Comparison of ENCODE assay signal across 8 cellular contexts in genomic region chr14:100640481-100641273, GRCh38. TPM values are rescaled to one million over a fixed set of nuclear protein-coding genes. Genes with fewer than 3 reads are reported as not detected.
DNase-seq lines count a peak whose midpoint lies in the region; ATAC-seq and TF ChIP-seq lines count a peak whose summit lies in the region.

No MANE protein-coding gene starts in this region.

- DNase-seq in T-helper 22 cell (ENCODE audit: low read depth) (peak; percentile 31), astrocyte of the cerebellum (ENCODE audit: low read depth) (peak; percentile 94), dermis blood vessel endothelial cell (no peak), RKO (ENCODE audit: low spot score) (no peak), NCI-H187 treated with DMSO at 0.1 percent for 48 hours (lab: John Stamatoyannopoulos, UW) (no peak)
- DNase-seq in stimulated activated CD8-positive, alpha-beta memory T cell treated with anti-CD3 and anti-CD28 coated beads, Interleukin-12 subunit alpha, Interleukin-12 subunit beta, amount 100 ng/mL, for 4 hours (ENCODE audit: low read depth): peak; percentile 58

- no peak for TF ChIP-seq CTCF in astrocyte of the cerebellum (IDR thresholded peaks at IDR 0.05; ENCODE audit: low read depth, low read length, missing control alignments)

- no peak overlapping the region for H3K4me3 ChIP-seq in astrocyte of the cerebellum (ENCODE audit: low read depth, low read length)

- in situ Hi-C loops in astrocyte of the cerebellum (cut with HindIII; ENCODE audit: low sequenced_read_pairs): no loop called here

- peak; percentile 76 for ATAC-seq in GM18873 (IDR thresholded peaks at IDR 0.05; ENCODE audit: low FRiP score, unreplicated experiment)
- peak; percentile 89 for ATAC-seq in HG03066 (IDR thresholded peaks at IDR 0.05; ENCODE audit: low read depth, unreplicated experiment)

RNA-seq across cellular contexts. Expression of gene BEGAIN, which starts 53.5 kb away (rescaled TPM):
- total RNA-seq in dermis blood vessel endothelial cell: 0.17 and 0.37 TPM in 2 replicates

Comparison
In these comparisons a context has a peak if more than half of its experiments do, and no peak if none do; other contexts are left out.
1. DNase-seq: peak in T-helper 22 cell (single experiment), astrocyte of the cerebellum (single experiment) and stimulated activated CD8-positive, alpha-beta memory T cell treated with anti-CD3 and anti-CD28 coated beads, Interleukin-12 subunit alpha, Interleukin-12 subunit beta, amount 100 ng/mL, for 4 hours (single experiment); none in dermis blood vessel endothelial cell (single experiment), RKO (single experiment) and NCI-H187 treated with DMSO at 0.1 percent for 48 hours (single experiment).